ENCODE assay signal across 31 cellular contexts in the genomic region with DNA sequence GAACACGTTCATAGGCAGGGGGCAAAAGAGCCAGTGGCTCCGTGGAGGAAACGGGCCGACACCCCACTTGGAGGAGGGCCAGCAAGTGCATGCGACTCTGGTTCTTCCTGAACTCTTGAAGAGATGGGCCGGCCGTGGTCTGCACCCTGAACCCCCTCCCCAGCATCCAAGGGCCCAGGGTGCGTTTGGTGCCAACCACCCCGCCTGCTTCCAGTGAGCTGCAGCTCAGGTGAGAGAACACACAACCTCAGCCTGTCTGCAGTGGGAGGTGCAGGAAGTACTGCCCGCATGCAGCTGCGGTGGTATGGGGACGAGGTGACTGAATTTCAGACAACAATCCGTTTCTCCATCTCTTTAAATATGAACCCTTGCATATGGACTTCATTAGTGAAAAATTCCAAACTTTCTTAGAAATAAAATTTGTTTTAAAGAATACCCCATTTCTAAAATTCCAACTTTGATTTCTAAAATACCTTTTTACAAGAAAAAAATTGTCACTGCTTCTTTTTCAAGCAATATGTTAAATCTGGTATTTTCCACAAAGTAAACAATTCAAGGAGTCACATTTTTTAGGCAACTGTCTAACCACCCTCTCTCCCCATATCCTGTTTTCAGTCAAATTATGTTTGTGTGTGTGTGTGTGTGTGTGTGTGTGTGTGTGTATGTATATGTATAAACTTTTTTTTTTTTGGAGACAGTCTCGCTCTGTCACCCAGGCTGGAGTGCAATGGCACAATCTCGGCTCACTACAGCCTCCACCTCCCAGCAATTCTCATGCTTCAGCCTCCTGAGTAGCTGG. TPM values are rescaled to one million over a fixed set of nuclear protein-coding genes. Genes with fewer than 3 reads are reported as not detected.
DNase-seq lines count a peak whose midpoint lies in the region; ATAC-seq, FAIRE-seq and TF ChIP-seq lines count a peak whose summit lies in the region.
"Had no signal": no experiment of that assay in that cellular context is flagged by ENCODE, and none has a peak within 500 bp of the region (broad histone marks: within the 10 kb centered on the region; RNA-seq: fewer than 3 reads in every experiment).

No MANE protein-coding gene starts in this region.

- H3K9me3 Mint-ChIP-seq in activated T-cell treated with anti-CD3 and anti-CD28 coated beads, Interleukin-2, amount 50 U/mL, for 4 hours, result peaks cover 21% of the 10 kb centered on the region

- no peak overlapping the region for H3K23ac ChIP-seq in trophoblast cell (ENCODE audit: low read length)

- H3K36me3 ChIP-seq in DND-41 (ENCODE audit: insufficient read depth, low read length), result no peaks in the 10 kb centered on the region
- H3K36me3 ChIP-seq in trophoblast cell (ENCODE audit: control insufficient read depth in 1 of 2, insufficient read depth in 2 of 2, low read length in 2 of 2), result peaks cover 0 to 3% of the 10 kb centered on the region in 2 experiments
- H3K36me3 ChIP-seq: cardiac muscle cell, left ventricle myocardium inferior, neutrophil, prostate gland, upper lobe of left lung had no signal

- TF ChIP-seq CTCF in AG10803 (conservative IDR thresholded peaks at IDR 0.05; ENCODE audit: low read length) (no peak), DND-41 (IDR thresholded peaks at IDR 0.05; ENCODE audit: borderline replicate concordance, extremely low read depth, low read length, poor library complexity, severe bottlenecking) (no peak)

- ATAC-seq in DND-41 (ENCODE audit: insufficient read depth, low read depth) (peak; percentile 49; the same call in 1 of the 3 replicates), HG02798 (IDR thresholded peaks at IDR 0.05; ENCODE audit: poor library complexity, unreplicated experiment) (no peak), GM21786 (IDR thresholded peaks at IDR 0.05; ENCODE audit: unreplicated experiment) (no peak)
- no peak for ATAC-seq in activated T-cell treated with anti-CD3 and anti-CD28 coated beads, Interleukin-2, amount 50 U/mL, for 4 hours
- ATAC-seq: sciatic nerve had no signal

- H2BK5ac ChIP-seq in trophoblast cell (ENCODE audit: low read depth, low read length, poor library complexity), result no peak overlapping the region

- DNase-seq in AG10803 (ENCODE audit: low read depth) (peak; percentile 79), DND-41 (peak; percentile 12), trophoblast cell (peak; percentile 22 to 69), DMS79 treated with DMSO at 0.1 percent for 48 hours (lab: John Stamatoyannopoulos, UW) (no peak)
- no peak for DNase-seq in activated T-cell treated with anti-CD3 and anti-CD28 coated beads, Interleukin-2, amount 50 U/mL, for 4 hours
- DNase-seq: activated CD4-positive, alpha-beta memory T cell treated with anti-CD3 and anti-CD28 coated beads, Interleukin-2, amount 10 ng/mL, durations not matched to agents 7 days and 5 days; activated CD4-positive, alpha-beta T cell treated with anti-CD3 and anti-CD28 coated beads for 1 hour; activated T-cell treated with anti-CD3 and anti-CD28 coated beads for 4 hours; effector memory CD4-positive, alpha-beta T cell; erythroblast; left ventricle myocardium inferior; MM.1S; NCI-H1105 treated with DMSO at 0.1 percent for 48 hours; NCI-H2081 treated with DMSO at 0.1 percent for 48 hours; SIG-M5; stimulated activated CD4-positive, alpha-beta T cell treated with anti-CD3 and anti-CD28 coated beads, Interleukin-2, amount 100 ng/mL, for 48 hours; upper lobe of left lung had no signal

- H3K9ac ChIP-seq in DND-41 (ENCODE audit: low read depth, low read length), result peak overlapping the region; percentile 4; the same call in 1 of the 2 replicates
- no peak overlapping the region for H3K9ac ChIP-seq in trophoblast cell (ENCODE audit: low read length)

- H3K4me3 Mint-ChIP-seq in activated T-cell treated with anti-CD3 and anti-CD28 coated beads, Interleukin-2, amount 50 U/mL, for 4 hours, result no peak overlapping the region
- H3K4me3 Mint-ChIP-seq: activated CD4-positive, alpha-beta memory T cell treated with anti-CD3 and anti-CD28 coated beads, Interleukin-2, amount 10 ng/mL, durations not matched to agents 7 days and 5 days; activated naive CD8-positive, alpha-beta T cell had no signal

- no peaks in the 10 kb centered on the region for H4K20me1 ChIP-seq in DND-41 (ENCODE audit: insufficient read depth, low read length)

- no peak overlapping the region for H3K18ac ChIP-seq in trophoblast cell (ENCODE audit: low read length)

- H3K79me2 ChIP-seq in DND-41 (ENCODE audit: insufficient read depth, low read length) (no peaks in the 10 kb centered on the region), trophoblast cell (ENCODE audit: control insufficient read depth, insufficient read depth, low read length, poor library complexity) (no peaks in the 10 kb centered on the region)

- H4K8ac ChIP-seq in trophoblast cell (ENCODE audit: low read depth, low read length), result no peak overlapping the region

- peak overlapping the region; percentile 59 for H3K27ac ChIP-seq in DND-41 (ENCODE audit: low read length)
- H3K27ac ChIP-seq in trophoblast cell (ENCODE audit: low read depth, low read length), result no peak overlapping the region
- H3K27ac ChIP-seq: cardiac muscle cell, coronary artery, left ventricle myocardium inferior, neutrophil, prostate gland, upper lobe of left lung had no signal

- no CpG with 5 or more reads among the region's 15 CpGs for WGBS in trophoblast cell (ENCODE audit: extremely low coverage, insufficient coverage, insufficient read length)

- no peaks in the 10 kb centered on the region for H3K36me3 Mint-ChIP-seq in activated T-cell treated with anti-CD3 and anti-CD28 coated beads, Interleukin-2, amount 50 U/mL, for 4 hours (ENCODE audit: insufficient read depth)
- H3K36me3 Mint-ChIP-seq: activated naive CD8-positive, alpha-beta T cell had no signal

- no peak overlapping the region for H3K4me3 ChIP-seq in AG10803 (ENCODE audit: low read length)
- no peak overlapping the region for H3K4me3 ChIP-seq in DND-41 (ENCODE audit: low read depth in 1 of 2, low read length in 2 of 2)
- H3K4me3 ChIP-seq in trophoblast cell (ENCODE audit: low read depth, low read length), result no peak overlapping the region
- H3K4me3 ChIP-seq: cardiac muscle cell, coronary artery, left ventricle myocardium inferior, prostate gland, upper lobe of left lung had no signal

- no peak overlapping the region for H2BK12ac ChIP-seq in trophoblast cell (ENCODE audit: low read length)

- H3K27me3 Mint-ChIP-seq in activated T-cell treated with anti-CD3 and anti-CD28 coated beads, Interleukin-2, amount 50 U/mL, for 4 hours (ENCODE audit: low read depth), result peaks cover 56% of the 10 kb centered on the region

- H3K79me1 ChIP-seq in trophoblast cell (ENCODE audit: low read length), result no peaks in the 10 kb centered on the region

- H3K4me1 Mint-ChIP-seq in activated T-cell treated with anti-CD3 and anti-CD28 coated beads, Interleukin-2, amount 50 U/mL, for 4 hours (ENCODE audit: low read depth), result peaks cover 8% of the 10 kb centered on the region

- H2AFZ ChIP-seq in DND-41 (ENCODE audit: low read depth, low read length) (no peak overlapping the region), trophoblast cell (ENCODE audit: insufficient read depth, low read length, poor library complexity) (no peak overlapping the region)

- no peak overlapping the region for H4K91ac ChIP-seq in trophoblast cell (ENCODE audit: low read depth, low read length)

- H3K4ac ChIP-seq in trophoblast cell (ENCODE audit: low read depth, low read length), result no peak overlapping the region

- H3K4me1 ChIP-seq in DND-41 (ENCODE audit: insufficient read depth, low read length), result peaks cover 20% of the 10 kb centered on the region
- no peaks in the 10 kb centered on the region for H3K4me1 ChIP-seq in trophoblast cell (ENCODE audit: control insufficient read depth in 1 of 2, insufficient read depth in 2 of 2, low read length in 2 of 2)
- H3K4me1 ChIP-seq: prostate gland had no signal

- no peak overlapping the region for H3K14ac ChIP-seq in trophoblast cell (ENCODE audit: low read length)

- H3K4me2 ChIP-seq in DND-41 (ENCODE audit: insufficient read depth, low read length), result peak overlapping the region; percentile 20; the same call in 1 of the 2 replicates
- H3K4me2 ChIP-seq in trophoblast cell (ENCODE audit: low read length), result no peak overlapping the region

- H3K27me3 ChIP-seq in DND-41 (ENCODE audit: insufficient read depth, low read length, poor library complexity), result no peaks in the 10 kb centered on the region
- H3K27me3 ChIP-seq in trophoblast cell (ENCODE audit: insufficient read depth, low read length), result no peaks in the 10 kb centered on the region
- H3K27me3 ChIP-seq: cardiac muscle cell, upper lobe of left lung had no signal

- H3K9me3 ChIP-seq in DND-41 (ENCODE audit: insufficient read depth, low read length, severe bottlenecking), result peaks cover 13% of the 10 kb centered on the region
- H3K9me3 ChIP-seq in trophoblast cell (ENCODE audit: insufficient read depth, low read depth, low read length), result peaks cover 17% of the 10 kb centered on the region
- H3K9me3 ChIP-seq: prostate gland had no signal

- H2BK120ac ChIP-seq in trophoblast cell (ENCODE audit: insufficient read depth, low read length, poor library complexity), result no peak overlapping the region

- H2AK5ac ChIP-seq in trophoblast cell (ENCODE audit: low read length), result no peak overlapping the region

- FAIRE-seq in endometrium (lab: Jason Lieb, UNC), result peak; percentile 74
- FAIRE-seq: astrocyte, GM12892, H54, islet of Langerhans, RCC 7860 had no signal

- no peak overlapping the region for H4K12ac ChIP-seq in trophoblast cell (ENCODE audit: low read depth, low read length)

RNA-seq across cellular contexts. Expression of a gene that starts 59.1 kb away (rescaled TPM):
- polyA plus RNA-seq in trophoblast cell (2013), result 13.6 and 13.8 TPM in 2 replicates
- 10 to 100 TPM; 23.3 to 26.3 (median 25.2) TPM for total RNA-seq in activated T-cell treated with anti-CD3 and anti-CD28 coated beads, Interleukin-2, amount 50 U/mL, for 4 hours

Comparison
In these comparisons a context has a peak if more than half of its experiments do, and no peak if none do; other contexts are left out.
1. DNase-seq: peak in AG10803 (single experiment), DND-41 (single experiment) and trophoblast cell (2 of 2); none in activated T-cell treated with anti-CD3 and anti-CD28 coated beads, Interleukin-2, amount 50 U/mL, for 4 hours (single experiment) and DMS79 treated with DMSO at 0.1 percent for 48 hours (single experiment).